Comparison of ENCODE assay signal across 14 cellular contexts in genomic region chr20:36483205-36483918, GRCh38.
A peak's percentile ranks its signal among the peaks of the same experiment; 100 is the strongest.
DNase-seq lines count a peak whose midpoint lies in the region; ATAC-seq and TF ChIP-seq lines count a peak whose summit lies in the region.
"Had no signal": no experiment of that assay in that cellular context is flagged by ENCODE, and none has a peak within 500 bp of the region (broad histone marks: within the 10 kb centered on the region; RNA-seq: fewer than 3 reads in every experiment).

No MANE protein-coding gene starts in this region.

- H3K27me3 ChIP-seq in RWPE2 (ENCODE audit: insufficient read depth, poor library complexity, severe bottlenecking), result no peaks in the 10 kb centered on the region
- H3K27me3 ChIP-seq: adrenal gland had no signal

- TF ChIP-seq CTCF in RWPE2 (IDR thresholded peaks at IDR 0.05; ENCODE audit: poor library complexity, severe bottlenecking), result no peak

- peaks cover 17% of the 10 kb centered on the region for H3K4me1 ChIP-seq in RWPE2 (ENCODE audit: insufficient read depth, poor library complexity, severe bottlenecking)

- peak; percentile 48 for DNase-seq in EH (ENCODE audit: low read depth)
- DNase-seq in RWPE2 (ENCODE audit: low spot score), result no peak
- DNase-seq in islet precursor cell, result peak; percentile 82
- no peak for DNase-seq in activated CD4-positive, alpha-beta T cell treated with anti-CD3 and anti-CD28 coated beads, Interleukin-2, amount 50 U/mL, for 4 hours
- no peak for DNase-seq in D341Med (ENCODE audit: low spot score)
- no peak for DNase-seq in central memory CD4-positive, alpha-beta T cell
- no peak for DNase-seq in NCI-H2171 (lab: John Stamatoyannopoulos, UW)
- DNase-seq: Caco-2, Kasumi-1, mucosa of descending colon, NCI-H2081 treated with DMSO at 0.1 percent for 48 hours, T1000 had no signal

- peaks cover 26% of the 10 kb centered on the region for H3K36me3 ChIP-seq in RWPE2 (ENCODE audit: low read depth)
- H3K36me3 ChIP-seq: adrenal gland had no signal

- H3K27ac ChIP-seq in RWPE2 (ENCODE audit: poor library complexity, severe bottlenecking), result peak overlapping the region; percentile 7
- peak overlapping the region in 12 of 21 experiments; percentile 5 to 84 (median 50) for H3K27ac ChIP-seq in skin epidermis

- no peak; the same call in 1 of the 3 replicates for ATAC-seq in RWPE2 (ENCODE audit: low read depth)

- H3K4me3 ChIP-seq in RWPE2 (ENCODE audit: severe bottlenecking) (no peak overlapping the region), skin epidermis (no peak overlapping the region)
- H3K4me3 ChIP-seq: adrenal gland, mucosa of descending colon had no signal

- no peaks in the 10 kb centered on the region for H3K9me3 ChIP-seq in RWPE2 (ENCODE audit: severe bottlenecking)
- H3K9me3 ChIP-seq: adrenal gland, Caco-2, mucosa of descending colon had no signal

Comparison
In these comparisons a context has a peak if more than half of its experiments do, and no peak if none do; other contexts are left out.
1. DNase-seq: peak in EH (single experiment) and islet precursor cell (single experiment); none in RWPE2 (single experiment), activated CD4-positive, alpha-beta T cell treated with anti-CD3 and anti-CD28 coated beads, Interleukin-2, amount 50 U/mL, for 4 hours (0 of 2), D341Med (single experiment), central memory CD4-positive, alpha-beta T cell (single experiment) and NCI-H2171 (single experiment).